In genomic region chr4:88523325-88524129, GRCh38 we compare ENCODE assay signal across 8 cellular contexts. TPM values are rescaled to one million over a fixed set of nuclear protein-coding genes. Genes with fewer than 3 reads are reported as not detected.
A peak's percentile ranks its signal among the peaks of the same experiment; 100 is the strongest.
DNase-seq lines count a peak whose midpoint lies in the region; ATAC-seq lines count a peak whose summit lies in the region.

Gene PYURF, minus strand, starts transcription at chr4:88523776. Its CDS starts 76 bp downstream, at chr4:88523700.

- no peaks in the 10 kb centered on the region for H3K27me3 Mint-ChIP-seq in effector memory CD8-positive, alpha-beta T cell
- no peaks in the 10 kb centered on the region for H3K27me3 Mint-ChIP-seq in memory B cell

- H3K36me3 Mint-ChIP-seq in effector memory CD8-positive, alpha-beta T cell (ENCODE audit: insufficient read depth), result peaks cover 19% of the 10 kb centered on the region
- peaks cover 2% of the 10 kb centered on the region for H3K36me3 Mint-ChIP-seq in memory B cell

- H3K27ac Mint-ChIP-seq in effector memory CD8-positive, alpha-beta T cell, result peak within 1 kb of the TSS; percentile 94 to 97
- H3K27ac Mint-ChIP-seq in memory B cell, result peak within 1 kb of the TSS; percentile 90

- H3K4me3 Mint-ChIP-seq in effector memory CD8-positive, alpha-beta T cell, result peak within 1 kb of the TSS; percentile 95 to 98
- peak within 1 kb of the TSS; percentile 94 for H3K4me3 Mint-ChIP-seq in memory B cell

- H3K9me3 Mint-ChIP-seq in effector memory CD8-positive, alpha-beta T cell, result no peaks in the 10 kb centered on the region
- H3K9me3 Mint-ChIP-seq in memory B cell, result no peaks in the 10 kb centered on the region

- peak; percentile 88 for DNase-seq in COLO829 (ENCODE audit: low spot score)
- DNase-seq in HT-29 (ENCODE audit: low spot score), result peak; percentile 95
- DNase-seq in NOMO-1 treated with DMSO at 0.1 percent for 48 hours (lab: John Stamatoyannopoulos, UW; ENCODE audit: unreplicated experiment), result peak; percentile 80
- DNase-seq in activated CD8-positive, alpha-beta memory T cell treated with anti-CD3 and anti-CD28 coated beads for 48 hours (ENCODE audit: low read depth in 2 of 3, low spot score in 2 of 3), result peak; percentile 42 to 82 (median 63)
- DNase-seq in effector memory CD8-positive, alpha-beta T cell, result peak; percentile 49 to 60 (median 51)
- peak; percentile 41 to 63 for DNase-seq in memory B cell (ENCODE audit: low spot score in 2 of 2)
- DNase-seq in stimulated activated CD8-positive, alpha-beta memory T cell treated with anti-CD3 and anti-CD28 coated beads, Interleukin-12 subunit alpha, Interleukin-12 subunit beta, amount 100 ng/mL, for 24 hours (ENCODE audit: extremely low read depth), result peak; percentile 70

- peaks cover 15 to 37% of the 10 kb centered on the region in 2 donors for H3K4me1 Mint-ChIP-seq in effector memory CD8-positive, alpha-beta T cell (ENCODE audit: low read depth in 2 of 2)
- H3K4me1 Mint-ChIP-seq in memory B cell, result peaks cover 20% of the 10 kb centered on the region

- ATAC-seq in GM21360 (IDR thresholded peaks at IDR 0.05; ENCODE audit: unreplicated experiment), result peak; percentile 84
- ATAC-seq in effector memory CD8-positive, alpha-beta T cell (replicated peaks), result peak; percentile 77
- ATAC-seq in memory B cell (ENCODE audit: low read depth), result peak; percentile 78

RNA-seq across cellular contexts. Expression of gene PYURF, which starts in this region (rescaled TPM):
- total RNA-seq in HT-29 (2014; rRNA removed; shearing (Covaris generic)), result 78.9 and 86.0 TPM in 2 replicates

Comparison
In these comparisons a context has a peak if more than half of its experiments do, and no peak if none do; other contexts are left out.
1. Peak in every context shown above with its lines: DNase-seq and ATAC-seq.